ENCODE assay signal across 8 cellular contexts in the genomic region with DNA sequence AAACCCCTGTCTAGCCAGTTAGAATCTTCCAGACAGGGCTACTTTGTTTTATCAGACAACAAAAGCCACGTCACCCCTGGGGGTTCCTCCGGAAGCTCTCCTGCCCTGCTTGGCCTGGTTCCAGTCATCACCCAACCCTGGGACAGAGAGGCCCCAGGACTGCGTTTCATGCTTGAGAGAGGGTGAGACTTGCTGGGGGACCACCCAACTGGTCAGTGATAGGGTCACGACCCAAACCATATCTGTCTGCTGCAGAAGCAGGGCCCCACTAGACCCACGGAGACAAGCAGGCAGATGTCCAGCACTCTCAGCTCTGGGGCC. TPM values are rescaled to one million over a fixed set of nuclear protein-coding genes. Genes with fewer than 3 reads are reported as not detected.
DNase-seq lines count a peak whose midpoint lies in the region; ATAC-seq and TF ChIP-seq lines count a peak whose summit lies in the region.

No MANE protein-coding gene starts in this region.

- H3K27me3 ChIP-seq in HL-60 (ENCODE audit: insufficient read depth, poor library complexity, severe bottlenecking) (no peaks in the 10 kb centered on the region), gastroesophageal sphincter (no peaks in the 10 kb centered on the region), prostate gland (replicated peaks; ENCODE audit: insufficient read depth) (no peaks in the 10 kb centered on the region)

- no peak for ATAC-seq in activated CD8-positive, alpha-beta T cell treated with anti-CD3 and anti-CD28 coated beads, Interleukin-2, amount 10 ng/mL, durations not matched to agents 7 days and 5 days
- no peak for ATAC-seq in gastroesophageal sphincter
- ATAC-seq in GM19397 (IDR thresholded peaks at IDR 0.05; ENCODE audit: unreplicated experiment): no peak

- H3K9me3 Mint-ChIP-seq in activated CD8-positive, alpha-beta T cell treated with anti-CD3 and anti-CD28 coated beads, Interleukin-2, amount 10 ng/mL, durations not matched to agents 7 days and 5 days (ENCODE audit: insufficient read depth): no peaks in the 10 kb centered on the region

- no peak for TF ChIP-seq CTCF in HL-60 (IDR thresholded peaks at IDR 0.05; ENCODE audit: insufficient read depth, low read length)
- no peak for TF ChIP-seq CTCF in gastroesophageal sphincter (IDR thresholded peaks at IDR 0.05)
- no peak for TF ChIP-seq CTCF in prostate gland (IDR thresholded peaks at IDR 0.05)

- POLR2A ChIA-PET in activated CD8-positive, alpha-beta T cell treated with anti-CD3 and anti-CD28 coated beads, Interleukin-2, amount 10 ng/mL, durations not matched to agents 7 days and 5 days (lab: Charles Lee): interaction anchor here (0.7 kb wide), 1 partner anchor 1050 kb away, joined by 3 read pairs; no protein-coding TSS in a partner anchor

- TF ChIP-seq POLR2A in gastroesophageal sphincter (IDR thresholded peaks at IDR 0.05): no peak
- no peak for TF ChIP-seq POLR2A in prostate gland (IDR thresholded peaks at IDR 0.05)

- DNase-seq in CD1c-positive myeloid dendritic cell (ENCODE audit: extremely low spot score): peak; percentile 45
- peak in 1 of 2 experiments; percentile 24 for DNase-seq in HL-60 (ENCODE audit: low read depth in 1 of 2, low spot score in 1 of 2)
- DNase-seq in activated CD8-positive, alpha-beta T cell treated with anti-CD3 and anti-CD28 coated beads, Interleukin-2, amount 10 ng/mL, durations not matched to agents 7 days and 5 days: peak; percentile 40
- no peak for DNase-seq in prostate gland (ENCODE audit: low spot score)
- DNase-seq in COLO829 (ENCODE audit: low spot score): no peak
- no peak for DNase-seq in superior temporal gyrus (ENCODE audit: extremely low spot score)

- H3K4me1 Mint-ChIP-seq in activated CD8-positive, alpha-beta T cell treated with anti-CD3 and anti-CD28 coated beads, Interleukin-2, amount 10 ng/mL, durations not matched to agents 7 days and 5 days (ENCODE audit: low read depth): peaks cover 34% of the 10 kb centered on the region

- H3K27ac ChIP-seq in HL-60 (replicated peaks) (no peak overlapping the region), gastroesophageal sphincter (peak overlapping the region in 3 of 4 donors; percentile 78 to 95 (median 81)), prostate gland (peak overlapping the region; percentile 74 to 77)

- CTCF ChIA-PET in activated CD8-positive, alpha-beta T cell treated with anti-CD3 and anti-CD28 coated beads, Interleukin-2, amount 10 ng/mL, durations not matched to agents 7 days and 5 days (lab: Charles Lee): no interaction called here

- H3K9me3 ChIP-seq in gastroesophageal sphincter (no peaks in the 10 kb centered on the region), prostate gland (no peaks in the 10 kb centered on the region)

- peak overlapping the region; percentile 68 for H3K27ac Mint-ChIP-seq in activated CD8-positive, alpha-beta T cell treated with anti-CD3 and anti-CD28 coated beads, Interleukin-2, amount 10 ng/mL, durations not matched to agents 7 days and 5 days

- no CpG with 5 or more reads among the region's 5 CpGs for WGBS in gastroesophageal sphincter (ENCODE audit: low coverage in 1 of 2), 2 donors
- 26% methylated on average over 5 of the region's 5 CpGs for WGBS in prostate gland

- no peak for TF ChIP-seq EP300 in gastroesophageal sphincter (IDR thresholded peaks at IDR 0.05)

- H3K4me1 ChIP-seq in gastroesophageal sphincter (peaks cover 5 to 78% (median 45%) of the 10 kb centered on the region in 3 donors), prostate gland (replicated peaks) (peaks cover 3% of the 10 kb centered on the region)

- H3K4me3 ChIP-seq in HL-60 (replicated peaks; ENCODE audit: insufficient read depth, low read length): peak overlapping the region; percentile 59
- peak overlapping the region; percentile 74 to 75 for H3K4me3 ChIP-seq in gastroesophageal sphincter
- H3K4me3 ChIP-seq in prostate gland: peak overlapping the region; percentile 54 to 56

- peaks cover 10% of the 10 kb centered on the region for H3K36me3 Mint-ChIP-seq in activated CD8-positive, alpha-beta T cell treated with anti-CD3 and anti-CD28 coated beads, Interleukin-2, amount 10 ng/mL, durations not matched to agents 7 days and 5 days (ENCODE audit: low read depth)

- H3K4me3 Mint-ChIP-seq in activated CD8-positive, alpha-beta T cell treated with anti-CD3 and anti-CD28 coated beads, Interleukin-2, amount 10 ng/mL, durations not matched to agents 7 days and 5 days: peak overlapping the region; percentile 80

- intact Hi-C loops in prostate gland (cut with DNase I): loop anchor here (5.0 to 10.0 kb wide), 2 partner anchors 50 to 152 kb away; a partner anchor contains a TSS

- H3K36me3 ChIP-seq in gastroesophageal sphincter: peaks cover 0 to 15% of the 10 kb centered on the region in 2 donors
- H3K36me3 ChIP-seq in prostate gland: no peaks in the 10 kb centered on the region

- H3K27me3 Mint-ChIP-seq in activated CD8-positive, alpha-beta T cell treated with anti-CD3 and anti-CD28 coated beads, Interleukin-2, amount 10 ng/mL, durations not matched to agents 7 days and 5 days (ENCODE audit: low read depth): no peaks in the 10 kb centered on the region

RNA-seq across cellular contexts. Expression of a gene that starts 1.2 kb away (rescaled TPM):
- total RNA-seq in activated CD8-positive, alpha-beta T cell treated with anti-CD3 and anti-CD28 coated beads, Interleukin-2, amount 10 ng/mL, durations not matched to agents 7 days and 5 days: 10 to 100 TPM; 52.8 to 53.1 TPM
- total RNA-seq in gastroesophageal sphincter (10 to 100 TPM; 21.7 to 69.5 (median 34.7) TPM), prostate gland (100 to 1,000 TPM in 1 of 2 donors, 10 to 100 TPM in 1; 70.8 to 117 TPM)

RNA-seq across cellular contexts. Expression of a gene that starts 3.9 kb away (rescaled TPM):
- 10 to 100 TPM in 1 of 2 experiments, 1 to 10 TPM in 1; 9.0 to 15.1 TPM for total RNA-seq in activated CD8-positive, alpha-beta T cell treated with anti-CD3 and anti-CD28 coated beads, Interleukin-2, amount 10 ng/mL, durations not matched to agents 7 days and 5 days
- total RNA-seq in gastroesophageal sphincter (10 to 100 TPM in 2 of 4 donors, 1 to 10 TPM in 2; 1.9 to 47.5 (median 18.7) TPM), prostate gland (10 to 100 TPM in 1 of 2 donors, 1 to 10 TPM in 1; 3.0 to 16.5 TPM)

RNA-seq across cellular contexts. Expression of a gene that starts 37.3 kb away (rescaled TPM):
- under 1 TPM in 1 of 2 experiments, not detected in 1; 0.05 TPM for total RNA-seq in activated CD8-positive, alpha-beta T cell treated with anti-CD3 and anti-CD28 coated beads, Interleukin-2, amount 10 ng/mL, durations not matched to agents 7 days and 5 days
- total RNA-seq in gastroesophageal sphincter (100 to 1,000 TPM in 2 of 4 donors, 10 to 100 TPM in 2; 76.2 to 167 (median 95.8) TPM), prostate gland (10 to 100 TPM; 21.8 to 68.6 TPM)

Comparison
In these comparisons a context has a peak if more than half of its experiments do, and no peak if none do; other contexts are left out.
1. DNase-seq: peak in CD1c-positive myeloid dendritic cell (single experiment) and activated CD8-positive, alpha-beta T cell treated with anti-CD3 and anti-CD28 coated beads, Interleukin-2, amount 10 ng/mL, durations not matched to agents 7 days and 5 days (single experiment); none in prostate gland (single experiment), COLO829 (single experiment) and superior temporal gyrus (single experiment).
2. RNA of a gene that starts 37.3 kb away (total RNA-seq): 76.2 to 167 TPM in gastroesophageal sphincter and 21.8 to 68.6 TPM in prostate gland; 0.05 TPM in activated CD8-positive, alpha-beta T cell treated with anti-CD3 and anti-CD28 coated beads, Interleukin-2, amount 10 ng/mL, durations not matched to agents 7 days and 5 days; every median in the first group is over 10 times any median in the second.
3. Peak in every context shown above with its lines, with median percentiles within 50 percentile points of each other: H3K4me3 ChIP-seq.